In genomic region chr5:80189701-80190100, GRCh38 we compare ENCODE assay signal across 14 cellular contexts.
DNase-seq lines count a peak whose midpoint lies in the region; ATAC-seq and TF ChIP-seq lines count a peak whose summit lies in the region.
"Had no signal": no experiment of that assay in that cellular context is flagged by ENCODE, and none has a peak within 500 bp of the region (broad histone marks: within the 10 kb centered on the region; RNA-seq: fewer than 3 reads in every experiment).

No MANE protein-coding gene starts in this region.

- H3K4me3 ChIP-seq in OCI-LY7 (ENCODE audit: low read depth, low read length, poor library complexity, severe bottlenecking) = peak overlapping the region; percentile 54
- H3K4me3 ChIP-seq in endodermal cell (ENCODE audit: low read length) = no peak overlapping the region
- no peak overlapping the region for H3K4me3 ChIP-seq in testis
- no peak overlapping the region for H3K4me3 ChIP-seq in esophagus muscularis mucosa
- H3K4me3 ChIP-seq: right atrium auricular region had no signal

- H3K36me3 ChIP-seq in OCI-LY7 (ENCODE audit: insufficient read depth, low read length) (peaks cover 6% of the 10 kb centered on the region; the same call in 1 of the 2 replicates), endodermal cell (ENCODE audit: control insufficient read depth, insufficient read depth, low read length) (peaks cover 11% of the 10 kb centered on the region), testis (ENCODE audit: low read depth, missing control alignments) (no peaks in the 10 kb centered on the region), esophagus muscularis mucosa (no peaks in the 10 kb centered on the region)
- H3K36me3 ChIP-seq: right atrium auricular region had no signal

- WGBS in endodermal cell (ENCODE audit: insufficient coverage in 1 of 2, insufficient read length in 1 of 2), 2 experiments = 89 to 90% methylated on average over 2 to 3 of the region's 3 CpGs
- 26 to 37% methylated on average over 3 of the region's 3 CpGs for WGBS in testis, 2 donors
- WGBS in esophagus muscularis mucosa = 96% methylated on average over 2 of the region's 3 CpGs

- H3K9me3 ChIP-seq in OCI-LY7 (ENCODE audit: low read length) (no peaks in the 10 kb centered on the region), endodermal cell (ENCODE audit: control insufficient read depth, low read length) (no peaks in the 10 kb centered on the region), testis (no peaks in the 10 kb centered on the region), esophagus muscularis mucosa (no peaks in the 10 kb centered on the region)
- H3K9me3 ChIP-seq: right atrium auricular region had no signal

- no TSS peak for BruUV-seq in OCI-LY7 (replicated peaks; lab: Mats Ljungman, UMichigan)

- no peak overlapping the region for H3K9ac ChIP-seq in endodermal cell (ENCODE audit: extremely low read depth, low read length, poor library complexity, severe bottlenecking)

- peak overlapping the region; percentile 94 for H3K27ac Mint-ChIP-seq in activated CD4-positive, alpha-beta T cell treated with anti-CD3 and anti-CD28 coated beads, Interleukin-2, amount 10 ng/mL, durations not matched to agents 7 days and 5 days
- peak overlapping the region; percentile 60 for H3K27ac Mint-ChIP-seq in endodermal cell

- ATAC-seq in activated CD4-positive, CD25-positive, alpha-beta regulatory T cell treated with anti-CD3 and anti-CD28 coated beads, Interleukin-2, amount 50 U/mL, for 24 hours = no peak
- ATAC-seq in GM18505 (IDR thresholded peaks at IDR 0.05; ENCODE audit: unreplicated experiment) = no peak
- ATAC-seq: Panc1 had no signal

- no peaks in the 10 kb centered on the region for H3K9me2 ChIP-seq in OCI-LY7 (ENCODE audit: insufficient read depth, low read length)

- H3K4me1 Mint-ChIP-seq in activated CD4-positive, alpha-beta T cell treated with anti-CD3 and anti-CD28 coated beads, Interleukin-2, amount 10 ng/mL, durations not matched to agents 7 days and 5 days = peaks cover 88% of the 10 kb centered on the region
- H3K4me1 Mint-ChIP-seq in endodermal cell = peaks cover 67% of the 10 kb centered on the region

- H3K36me3 Mint-ChIP-seq in activated CD4-positive, alpha-beta T cell treated with anti-CD3 and anti-CD28 coated beads, Interleukin-2, amount 10 ng/mL, durations not matched to agents 7 days and 5 days (ENCODE audit: low read depth) = peaks cover 64% of the 10 kb centered on the region
- H3K36me3 Mint-ChIP-seq in endodermal cell (ENCODE audit: low read depth) = peaks cover 11% of the 10 kb centered on the region

- H3K4me1 ChIP-seq in OCI-LY7 (ENCODE audit: insufficient read depth, low read length, poor library complexity, severe bottlenecking) = peaks cover 100% of the 10 kb centered on the region
- H3K4me1 ChIP-seq in endodermal cell (ENCODE audit: control insufficient read depth, insufficient read depth, low read length) = peaks cover 12% of the 10 kb centered on the region
- peaks cover 85% of the 10 kb centered on the region for H3K4me1 ChIP-seq in testis
- H3K4me1 ChIP-seq in esophagus muscularis mucosa = peaks cover 44 to 49% (median 47%) of the 10 kb centered on the region in 4 donors

- intact Hi-C loops in OCI-LY7 (cut with micrococcal nuclease; ENCODE audit: unreplicated experiment) (loop anchor here (2.0 to 10.0 kb wide), 3 partner anchors 47 to 1465 kb away; partner anchors contain the start of genes DHFR and MSH3), testis (cut with DNase I; ENCODE audit: low total_unique reads) (no loop called here), esophagus muscularis mucosa (cut with DNase I) (loop anchor here (5.0 kb wide), 1 partner anchor 63 kb away; no protein-coding TSS in a partner anchor)

- H3K4me2 ChIP-seq in OCI-LY7 (ENCODE audit: low read length) = peak overlapping the region; percentile 73

- no peaks in the 10 kb centered on the region for H4K20me1 ChIP-seq in OCI-LY7 (ENCODE audit: insufficient read depth, low read length)

- H3K4me3 Mint-ChIP-seq in activated CD4-positive, alpha-beta T cell treated with anti-CD3 and anti-CD28 coated beads, Interleukin-2, amount 10 ng/mL, durations not matched to agents 7 days and 5 days = peak overlapping the region; percentile 78
- no peak overlapping the region for H3K4me3 Mint-ChIP-seq in endodermal cell

- H3K27ac ChIP-seq in OCI-LY7 (ENCODE audit: low read depth, low read length, poor library complexity, severe bottlenecking) (peak overlapping the region; percentile 98), endodermal cell (ENCODE audit: low read depth, low read length) (no peak overlapping the region), testis (peak overlapping the region; percentile 78 to 89), esophagus muscularis mucosa (replicated peaks in 1 of 4) (peak overlapping the region in 1 of 4 donors; percentile 11)
- H3K27ac ChIP-seq: right atrium auricular region had no signal

- peaks cover 90% of the 10 kb centered on the region for H3K79me2 ChIP-seq in OCI-LY7 (ENCODE audit: insufficient read depth, low read depth, low read length)

- H3K27me3 ChIP-seq in endodermal cell (ENCODE audit: control insufficient read depth, insufficient read depth, low read length, poor library complexity, severe bottlenecking) = no peaks in the 10 kb centered on the region
- H3K27me3 ChIP-seq in testis = no peaks in the 10 kb centered on the region
- H3K27me3 ChIP-seq in esophagus muscularis mucosa = no peaks in the 10 kb centered on the region
- H3K27me3 ChIP-seq: right atrium auricular region had no signal

- DNase-seq in activated CD4-positive, alpha-beta T cell treated with anti-CD3 and anti-CD28 coated beads, Interleukin-2, amount 10 ng/mL, durations not matched to agents 7 days and 5 days = no peak
- DNase-seq in activated CD4-positive, alpha-beta T cell treated with anti-CD3 and anti-CD28 coated beads for 4 hours = no peak
- DNase-seq in OCI-LY7 (ENCODE audit: low spot score) (peak; percentile 60), endodermal cell (no peak), testis (peak; percentile 82), esophagus muscularis mucosa (ENCODE audit: extremely low spot score) (no peak)
- DNase-seq: aorta; foreskin melanocyte; NCI-H1417 treated with DMSO at 0.1 percent for 48 hours; stimulated activated CD4-positive, alpha-beta T cell treated with anti-CD3 and anti-CD28 coated beads, Interleukin-4, amount 100 ng/mL, for 24 hours had no signal

- TF ChIP-seq CTCF in OCI-LY7 (conservative IDR thresholded peaks at IDR 0.05; ENCODE audit: low read length) = no peak
- TF ChIP-seq CTCF in endodermal cell (conservative IDR thresholded peaks at IDR 0.05) = no peak
- no peak for TF ChIP-seq CTCF in testis (IDR thresholded peaks at IDR 0.05)
- no peak for TF ChIP-seq CTCF in esophagus muscularis mucosa (IDR thresholded peaks at IDR 0.05)

- H2AFZ ChIP-seq in OCI-LY7 (ENCODE audit: low read length) = no peak overlapping the region; the same call in 1 of the 2 replicates

- no peaks in the 10 kb centered on the region for H3K9me3 Mint-ChIP-seq in activated CD4-positive, alpha-beta T cell treated with anti-CD3 and anti-CD28 coated beads, Interleukin-2, amount 10 ng/mL, durations not matched to agents 7 days and 5 days
- H3K9me3 Mint-ChIP-seq in endodermal cell = no peaks in the 10 kb centered on the region

- no peak for TF ChIP-seq EP300 in esophagus muscularis mucosa (IDR thresholded peaks at IDR 0.05)

- CTCF ChIA-PET in activated CD4-positive, alpha-beta T cell treated with anti-CD3 and anti-CD28 coated beads, Interleukin-2, amount 10 ng/mL, durations not matched to agents 7 days and 5 days (lab: Charles Lee) = interaction anchor here (0.6 to 1.1 kb wide), 3 partner anchors 14 to 627 kb away, joined by 3 to 5 read pairs (median 4); no protein-coding TSS in a partner anchor
- CTCF ChIA-PET in OCI-LY7 (lab: Charles Lee; ENCODE audit: unreplicated experiment) = interaction anchor here (1.3 kb wide), 1 partner anchor 61 kb away, joined by 5 read pairs; no protein-coding TSS in a partner anchor

- TF ChIP-seq POLR2A in testis (IDR thresholded peaks at IDR 0.05) (no peak), esophagus muscularis mucosa (IDR thresholded peaks at IDR 0.05; ENCODE audit: low read depth) (no peak), GM18505 (IDR thresholded peaks at IDR 0.05; ENCODE audit: borderline replicate concordance, extremely low read depth, insufficient read depth, insufficient read length) (no peak)

- POLR2A ChIA-PET in activated CD4-positive, alpha-beta T cell treated with anti-CD3 and anti-CD28 coated beads, Interleukin-2, amount 10 ng/mL, durations not matched to agents 7 days and 5 days (lab: Charles Lee) = no interaction called here
- POLR2A ChIA-PET in OCI-LY7 (lab: Charles Lee) = interaction anchor here (0.6 to 2.8 kb wide), 15 partner anchors 8 to 205 kb away, joined by 3 to 26 read pairs (median 4); partner anchors contain the start of gene SERINC5

- H3K27me3 Mint-ChIP-seq in activated CD4-positive, alpha-beta T cell treated with anti-CD3 and anti-CD28 coated beads, Interleukin-2, amount 10 ng/mL, durations not matched to agents 7 days and 5 days = no peaks in the 10 kb centered on the region
- no peaks in the 10 kb centered on the region for H3K27me3 Mint-ChIP-seq in endodermal cell (ENCODE audit: insufficient read depth)

Comparison
In these comparisons a context has a peak if more than half of its experiments do, and no peak if none do; other contexts are left out.
1. DNase-seq: peak in OCI-LY7 (single experiment) and testis (single experiment); none in activated CD4-positive, alpha-beta T cell treated with anti-CD3 and anti-CD28 coated beads, Interleukin-2, amount 10 ng/mL, durations not matched to agents 7 days and 5 days (single experiment), activated CD4-positive, alpha-beta T cell treated with anti-CD3 and anti-CD28 coated beads for 4 hours (0 of 2), endodermal cell (single experiment) and esophagus muscularis mucosa (single experiment).